Comparison of ENCODE assay signal across 18 cellular contexts in genomic region chr5:72921886-72922285, GRCh38. TPM values are rescaled to one million over a fixed set of nuclear protein-coding genes. Genes with fewer than 3 reads are reported as not detected.
A peak's percentile ranks its signal among the peaks of the same experiment; 100 is the strongest.
DNase-seq lines count a peak whose midpoint lies in the region; ATAC-seq and TF ChIP-seq lines count a peak whose summit lies in the region.
"Had no signal": no experiment of that assay in that cellular context is flagged by ENCODE, and none has a peak within 500 bp of the region (broad histone marks: within the 10 kb centered on the region; RNA-seq: fewer than 3 reads in every experiment).

No MANE protein-coding gene starts in this region.

- H4K5ac ChIP-seq in IMR-90 (ENCODE audit: low read depth, low read length) = no peak overlapping the region

- peaks cover 5% of the 10 kb centered on the region for H3K36me3 Mint-ChIP-seq in mesothelial cell of epicardium

- BruUV-seq in IMR-90 (replicated peaks; lab: Mats Ljungman, UMichigan) = no TSS peak

- no peak overlapping the region for H3K4me3 Mint-ChIP-seq in mesothelial cell of epicardium
- H3K4me3 Mint-ChIP-seq: GM23338 had no signal

- H3K56ac ChIP-seq in IMR-90 (ENCODE audit: extremely low read depth, insufficient read depth, low read length) = no peak overlapping the region

- no peak overlapping the region for H2BK20ac ChIP-seq in IMR-90 (ENCODE audit: low read depth, low read length)

- ATAC-seq in IMR-90 (ENCODE audit: low read depth) (no peak), SK-N-SH treated with all-trans-retinoic acid at 6 μM for 48 hours (no peak), HG02870 (IDR thresholded peaks at IDR 0.05; ENCODE audit: unreplicated experiment) (no peak)
- ATAC-seq: GM12878, GM23338 had no signal

- H3K27me3 ChIP-seq in IMR-90 (ENCODE audit: control insufficient read depth, insufficient read depth, low read length) = no peaks in the 10 kb centered on the region

- peak; percentile 16 for DNase-seq in NCI-H2171 treated with DMSO at 0.1 percent for 48 hours (lab: John Stamatoyannopoulos, UW)
- no peak for DNase-seq in NCI-H2171 (lab: John Stamatoyannopoulos, UW)
- no peak for DNase-seq in IMR-90
- no peak for DNase-seq in mesothelial cell of epicardium (ENCODE audit: low spot score in 2 of 2, unreplicated experiment in 2 of 2)
- no peak for DNase-seq in NCI-H774 (lab: John Stamatoyannopoulos, UW)
- DNase-seq in NCI-H2107 treated with DMSO at 0.1 percent for 48 hours (lab: John Stamatoyannopoulos, UW; ENCODE audit: unreplicated experiment) = no peak
- DNase-seq: DMS79 treated with DMSO at 0.1 percent for 48 hours, NCI-H1105, PC-9, RPMI8226 had no signal

- no peaks in the 10 kb centered on the region for H3K79me1 ChIP-seq in IMR-90 (ENCODE audit: low read depth in 1 of 2, low read length in 2 of 2)

- H3K4me2 ChIP-seq in IMR-90 (ENCODE audit: low read depth, low read length) = no peak overlapping the region
- H3K4me2 ChIP-seq: GM23338, PC-9 had no signal

- no peaks in the 10 kb centered on the region for H3K36me3 ChIP-seq in IMR-90 (ENCODE audit: control insufficient read depth, insufficient read depth, low read length)
- H3K36me3 ChIP-seq: HAP-1 had no signal

- H4K8ac ChIP-seq in IMR-90 (ENCODE audit: low read depth in 2 of 2, low read length in 2 of 2) = no peak overlapping the region

- H3K4me3 ChIP-seq in IMR-90 (ENCODE audit: insufficient read depth, low read depth, low read length) = no peak overlapping the region
- H3K4me3 ChIP-seq: GM12878, GM23338, HAP-1, PC-9, SK-N-MC had no signal

- H3K14ac ChIP-seq in IMR-90 (replicated peaks; ENCODE audit: low read depth, low read length) = no peak overlapping the region

- no peaks in the 10 kb centered on the region for H3K9me3 ChIP-seq in IMR-90 (ENCODE audit: control insufficient read depth, insufficient read depth, low read length)
- H3K9me3 ChIP-seq: HAP-1 had no signal

- no peak overlapping the region for H2AK5ac ChIP-seq in IMR-90 (ENCODE audit: low read depth, low read length)

- H3K23ac ChIP-seq in IMR-90 (ENCODE audit: low read depth, low read length) = no peak overlapping the region

- H4K20me1 ChIP-seq in IMR-90 (ENCODE audit: insufficient read depth, low read length) = no peaks in the 10 kb centered on the region

- CTCF ChIA-PET in IMR-90 (lab: Yijun Ruan, JAX) = no interaction called here

- H3K18ac ChIP-seq in IMR-90 (ENCODE audit: low read depth, low read length) = no peak overlapping the region

- no peak overlapping the region for H3K27ac ChIP-seq in IMR-90 (ENCODE audit: insufficient read depth, low read length)
- H3K27ac ChIP-seq: C4-2B, HL-60, PC-9, SK-N-MC had no signal

- dilution Hi-C loops in IMR-90 (cut with HindIII; ENCODE audit: low sequenced_read_pairs, unreplicated experiment) = no loop called here

- H4K91ac ChIP-seq in IMR-90 (ENCODE audit: insufficient read depth, low read depth, low read length) = no peak overlapping the region

- H3K4me1 ChIP-seq in IMR-90 (ENCODE audit: control insufficient read depth, insufficient read depth, low read length) = peaks cover 2% of the 10 kb centered on the region; the same call in 1 of the 2 replicates

- POLR2A ChIA-PET in IMR-90 (lab: Charles Lee; ENCODE audit: unreplicated experiment) = no interaction called here

- H3K9me1 ChIP-seq in IMR-90 (ENCODE audit: insufficient read depth, low read length) = no peaks in the 10 kb centered on the region

- intact Hi-C loops in IMR-90 (cut with micrococcal nuclease) = loop anchor here (5.0 to 10.0 kb wide), 2 partner anchors 295 to 533 kb away; no protein-coding TSS in a partner anchor

- no peak overlapping the region for H2BK5ac ChIP-seq in IMR-90 (ENCODE audit: low read depth, low read length, poor library complexity, severe bottlenecking)

- no peak for TF ChIP-seq POLR2A in IMR-90 (IDR thresholded peaks at IDR 0.05; ENCODE audit: low read depth, low read length)

- no peak overlapping the region for H2BK15ac ChIP-seq in IMR-90 (ENCODE audit: low read depth, low read length)

- H3K4ac ChIP-seq in IMR-90 (ENCODE audit: low read depth, low read length) = no peak overlapping the region

- H2AFZ ChIP-seq in IMR-90 (replicated peaks; ENCODE audit: low read length, poor library complexity) = no peak overlapping the region
- H2AFZ ChIP-seq: GM23338, PC-9 had no signal

- in situ Hi-C loops in IMR-90 (cut with MboI; ENCODE audit: low sequenced_read_pairs) = no loop called here

- no peaks in the 10 kb centered on the region for H3K27me3 Mint-ChIP-seq in mesothelial cell of epicardium (ENCODE audit: low read depth)

- peaks cover 5% of the 10 kb centered on the region for H3K9me3 Mint-ChIP-seq in mesothelial cell of epicardium

- H2AK9ac ChIP-seq in IMR-90 (replicated peaks; ENCODE audit: low read depth, low read length, poor library complexity) = no peak overlapping the region

- peaks cover 17% of the 10 kb centered on the region for H3K4me1 Mint-ChIP-seq in mesothelial cell of epicardium

- no CpG with 5 or more reads among the region's 2 CpGs for WGBS in IMR-90 (ENCODE audit: extremely low coverage in 2 of 2, insufficient read length in 1 of 2), 2 experiments

- no peak for TF ChIP-seq CTCF in IMR-90 (conservative IDR thresholded peaks at IDR 0.05; ENCODE audit: low read depth, low read length)
- no peak for TF ChIP-seq CTCF in mesothelial cell of epicardium (IDR thresholded peaks at IDR 0.05; ENCODE audit: unreplicated experiment)

- no peak overlapping the region for H3K9ac ChIP-seq in IMR-90 (ENCODE audit: low read depth, low read length)

- H3K27ac Mint-ChIP-seq in mesothelial cell of epicardium = peak overlapping the region; percentile 45
- H3K27ac Mint-ChIP-seq: GM23338 had no signal

- no peak for TF ChIP-seq RAD21 in IMR-90 (IDR thresholded peaks at IDR 0.05; ENCODE audit: low read length)

- H2BK120ac ChIP-seq in IMR-90 (ENCODE audit: low read depth, low read length) = 0 out of 2 replicates have a peak overlapping the region, but pooled peaks have one; percentile 3

TF ChIP-seq in IMR-90, 13 proteins besides CTCF, POLR2A, EP300 and RAD21 (continues in another document):
- TF ChIP-seq CEBPB (IDR thresholded peaks at IDR 0.05; ENCODE audit: low read depth, low read length) (no peak), USF2 (IDR thresholded peaks at IDR 0.05; ENCODE audit: low read depth, low read length) (no peak), MAFK (IDR thresholded peaks at IDR 0.05; ENCODE audit: low read depth, low read length) (no peak), BHLHE40 (IDR thresholded peaks at IDR 0.05; ENCODE audit: low read depth, low read length) (no peak), ELK1 (IDR thresholded peaks at IDR 0.05; ENCODE audit: borderline replicate concordance, low read depth, low read length) (no peak), CHD1 (IDR thresholded peaks at IDR 0.05; ENCODE audit: low read depth, low read length) (no peak), MXI1 (IDR thresholded peaks at IDR 0.05; ENCODE audit: borderline replicate concordance, low read depth, low read length) (no peak), MAZ (IDR thresholded peaks at IDR 0.05; ENCODE audit: borderline replicate concordance, low read depth, low read length) (no peak)

TF ChIP-seq in SK-N-SH treated with all-trans-retinoic acid at 6 μM for 48 hours, 23 proteins besides CTCF, POLR2A, EP300 and RAD21:
- TF ChIP-seq TOX (CRISPR knock-in tag; IDR thresholded peaks at IDR 0.05; ENCODE audit: borderline replicate concordance) (peak; percentile 17; the same call in 1 of the 2 replicates), ISL1 (CRISPR knock-in tag; IDR thresholded peaks at IDR 0.05) (no peak), ZNF8 (CRISPR knock-in tag; IDR thresholded peaks at IDR 0.05) (no peak), SNAI2 (CRISPR knock-in tag; IDR thresholded peaks at IDR 0.05) (no peak), GLIS3 (CRISPR knock-in tag; IDR thresholded peaks at IDR 0.05) (no peak), ZFP30 (CRISPR knock-in tag; IDR thresholded peaks at IDR 0.05) (no peak)

RNA-seq across cellular contexts. Expression of gene FCHO2, which starts 34.0 kb away (rescaled TPM):
- total RNA-seq in IMR-90 (2012; rRNA removed) (13.1 and 23.5 TPM in 2 replicates), mesothelial cell of epicardium (28.1 to 30.5 TPM (median 28.7 TPM) in 3 replicates)
- polyA plus RNA-seq in IMR-90 (2012; rRNA removed) = 5.6 and 6.1 TPM in 2 replicates
- 1.6 and 3.2 TPM in 2 replicates for polyA plus RNA-seq in IMR-90 (2012; cell fraction: cytosol; rRNA removed)
- polyA plus RNA-seq in IMR-90 (2012; cell fraction: nucleus; rRNA removed; ENCODE audit: low replicate concordance) = 5.5 and 13.2 TPM in 2 replicates
